Comparison of ENCODE assay signal across 8 cellular contexts in the genomic region with DNA sequence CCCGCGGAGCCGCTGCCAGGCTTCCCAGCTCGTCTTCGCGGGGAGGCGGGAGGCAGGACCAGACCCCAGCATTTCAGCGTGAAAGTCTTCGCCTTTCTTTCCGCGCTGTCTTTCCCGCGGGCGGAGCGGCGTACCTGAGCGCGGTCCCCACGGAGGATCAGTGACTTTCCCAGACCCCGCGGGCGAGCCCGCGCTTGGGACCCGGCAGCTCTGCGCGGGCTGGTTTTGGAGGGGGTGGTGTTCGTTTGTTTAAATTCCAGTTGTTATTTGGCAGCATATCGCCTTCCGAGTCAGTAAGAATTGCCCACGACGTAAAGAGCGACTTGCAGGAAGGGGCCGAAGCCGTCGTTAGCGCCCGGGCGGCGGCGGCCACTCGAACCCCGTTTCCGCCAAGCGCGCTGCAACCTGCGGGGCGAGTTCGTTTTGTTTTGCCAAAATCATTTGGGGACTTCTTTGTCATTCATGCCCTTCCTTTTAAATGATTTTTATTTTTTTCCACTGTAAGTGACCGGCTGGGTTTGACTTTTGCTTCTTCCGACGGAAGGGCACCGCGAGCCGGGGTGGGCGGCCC.
DNase-seq lines count a peak whose midpoint lies in the region; ATAC-seq and TF ChIP-seq lines count a peak whose summit lies in the region.

No MANE protein-coding gene starts in this region.

- DNase-seq in stimulated activated CD4-positive, alpha-beta T cell treated with anti-CD3 and anti-CD28 coated beads, Interleukin-15, amount 100 ng/mL, for 24 hours: peak; percentile 22
- DNase-seq in stimulated activated CD4-positive, alpha-beta T cell treated with anti-CD3 and anti-CD28 coated beads, Interleukin-1b, Interleukin-23, amount 100 ng/mL, for 48 hours: no peak
- DNase-seq in natural killer cell (no peak), RWPE1 (ENCODE audit: low spot score) (no peak), osteocyte (ENCODE audit: extremely low spot score, unreplicated experiment) (no peak), DMS153 (lab: John Stamatoyannopoulos, UW) (no peak), COR-L47 (lab: John Stamatoyannopoulos, UW) (no peak)

- H3K27me3 Mint-ChIP-seq in dendritic cell treated with granulocyte-macrophage colony-stimulating factor and Interleukin-4, amounts not matched to agents 40 ng/mL and 50 ng/mL, for 4 days: peaks cover 76% of the 10 kb centered on the region
- H3K27me3 Mint-ChIP-seq in natural killer cell (ENCODE audit: low read depth in 2 of 2): peaks cover 52 to 61% of the 10 kb centered on the region in 2 donors
- no peaks in the 10 kb centered on the region for H3K27me3 Mint-ChIP-seq in osteocyte (ENCODE audit: unreplicated experiment)

- TF ChIP-seq CTCF in natural killer cell (IDR thresholded peaks at IDR 0.05) (no peak), RWPE1 (conservative IDR thresholded peaks at IDR 0.05; ENCODE audit: low read depth) (no peak), osteocyte (IDR thresholded peaks at IDR 0.05) (no peak)

- H3K4me3 Mint-ChIP-seq in dendritic cell treated with granulocyte-macrophage colony-stimulating factor and Interleukin-4, amounts not matched to agents 40 ng/mL and 50 ng/mL, for 4 days: peak overlapping the region; percentile 63
- peak overlapping the region; percentile 86 for H3K4me3 Mint-ChIP-seq in natural killer cell
- no peak overlapping the region for H3K4me3 Mint-ChIP-seq in osteocyte (ENCODE audit: unreplicated experiment)

- no peaks in the 10 kb centered on the region for H3K36me3 Mint-ChIP-seq in dendritic cell treated with granulocyte-macrophage colony-stimulating factor and Interleukin-4, amounts not matched to agents 40 ng/mL and 50 ng/mL, for 4 days (ENCODE audit: low read depth)
- no peaks in the 10 kb centered on the region for H3K36me3 Mint-ChIP-seq in natural killer cell
- H3K36me3 Mint-ChIP-seq in osteocyte (ENCODE audit: unreplicated experiment): no peaks in the 10 kb centered on the region

- POLR2A ChIA-PET in RWPE1 (lab: Yijun Ruan, JAX; ENCODE audit: low non-redundant PET): no interaction called here

- no peaks in the 10 kb centered on the region for H3K9me3 Mint-ChIP-seq in dendritic cell treated with granulocyte-macrophage colony-stimulating factor and Interleukin-4, amounts not matched to agents 40 ng/mL and 50 ng/mL, for 4 days
- no peaks in the 10 kb centered on the region for H3K9me3 Mint-ChIP-seq in natural killer cell
- H3K9me3 Mint-ChIP-seq in osteocyte (ENCODE audit: unreplicated experiment): no peaks in the 10 kb centered on the region

- peaks cover 13% of the 10 kb centered on the region for H3K4me1 Mint-ChIP-seq in dendritic cell treated with granulocyte-macrophage colony-stimulating factor and Interleukin-4, amounts not matched to agents 40 ng/mL and 50 ng/mL, for 4 days (ENCODE audit: low read depth)
- H3K4me1 Mint-ChIP-seq in natural killer cell: peaks cover 18 to 20% of the 10 kb centered on the region in 2 donors
- H3K4me1 Mint-ChIP-seq in osteocyte (ENCODE audit: unreplicated experiment): peaks cover 21% of the 10 kb centered on the region

- H3K27ac ChIP-seq in RWPE1: no peak overlapping the region

- intact Hi-C loops in dendritic cell treated with granulocyte-macrophage colony-stimulating factor and Interleukin-4, amounts not matched to agents 40 ng/mL and 50 ng/mL, for 4 days (cut with micrococcal nuclease): no loop called here
- intact Hi-C loops in natural killer cell (cut with micrococcal nuclease): loop anchor here (10.0 kb wide), 1 partner anchor 451 kb away; no protein-coding TSS in a partner anchor

- peak in 1 of 3 donors; percentile 30 for ATAC-seq in natural killer cell

- no peak overlapping the region for H3K27ac Mint-ChIP-seq in dendritic cell treated with granulocyte-macrophage colony-stimulating factor and Interleukin-4, amounts not matched to agents 40 ng/mL and 50 ng/mL, for 4 days
- no peak overlapping the region for H3K27ac Mint-ChIP-seq in natural killer cell
- no peak overlapping the region for H3K27ac Mint-ChIP-seq in osteocyte (ENCODE audit: unreplicated experiment)

- CTCF ChIA-PET in RWPE1 (lab: Yijun Ruan, JAX): no interaction called here
